In genomic region chr15:88323468-88323867, GRCh38 we compare ENCODE assay signal across 32 cellular contexts.
"Had no signal": no experiment of that assay in that cellular context is flagged by ENCODE, and none has a peak within 500 bp of the region (broad histone marks: within the 10 kb centered on the region; RNA-seq: fewer than 3 reads in every experiment).

No MANE protein-coding gene starts in this region.

- DNase-seq: cortex of kidney; effector memory CD8-positive, alpha-beta T cell; erythroblast; esophagus squamous epithelium; foreskin melanocyte; glutamatergic neuron; heart right ventricle; hypothalamus; immature natural killer cell; islet precursor cell; kidney glomerular epithelial cell; left colon; left ventricle myocardium superior; mucosa of descending colon; naive B cell; stimulated activated CD4-positive, alpha-beta T cell treated with anti-CD3 and anti-CD28 coated beads, Interleukin-12 subunit alpha, Interleukin-12 subunit beta, amount 100 ng/mL, for 4 hours; stimulated activated CD4-positive, alpha-beta T cell treated with anti-CD3 and anti-CD28 coated beads, Interleukin-1b, Interleukin-23, amount 100 ng/mL, for 48 hours; stimulated activated CD4-positive, alpha-beta T cell treated with anti-CD3 and anti-CD28 coated beads, Interleukin-4, amount 100 ng/mL, for 1 hour; stimulated activated CD8-positive, alpha-beta memory T cell treated with anti-CD3 and anti-CD28 coated beads, Interleukin-4, amount 100 ng/mL, for 48 hours; stimulated activated naive CD4-positive, alpha-beta T cell treated with Interleukin-2 at 50 U/mL for 16 hours; stomach; thyroid gland; trophoblast cell had no signal

- H3K4me3 ChIP-seq: esophagus squamous epithelium, heart right ventricle, lung, mucosa of descending colon, prostate gland, right atrium auricular region, smooth muscle cell, stomach, thyroid gland had no signal

- H3K9me3 Mint-ChIP-seq: immature natural killer cell; natural killer cell treated with Interleukin-12 subunit alpha and Interleukin-12 subunit beta and Interleukin-15 and Interleukin-18, amount 100 ng/mL, for 72 hours had no signal

- H3K27ac ChIP-seq: esophagus squamous epithelium, heart right ventricle, prostate gland, right atrium auricular region, stomach, thyroid gland had no signal

- H3K36me3 Mint-ChIP-seq: immature natural killer cell; memory B cell; mesothelial cell of epicardium; naive B cell; natural killer cell treated with Interleukin-12 subunit alpha and Interleukin-12 subunit beta and Interleukin-15 and Interleukin-18, amount 100 ng/mL, for 72 hours had no signal

- H3K4me3 Mint-ChIP-seq: effector memory CD8-positive, alpha-beta T cell; immature natural killer cell; memory B cell; mesothelial cell of epicardium; naive B cell; natural killer cell treated with Interleukin-12 subunit alpha and Interleukin-12 subunit beta and Interleukin-15 and Interleukin-18, amount 100 ng/mL, for 72 hours; neural crest cell had no signal

- H3K27ac Mint-ChIP-seq: effector memory CD8-positive, alpha-beta T cell; immature natural killer cell; memory B cell; mesothelial cell of epicardium; naive B cell; natural killer cell treated with Interleukin-12 subunit alpha and Interleukin-12 subunit beta and Interleukin-15 and Interleukin-18, amount 100 ng/mL, for 72 hours had no signal

- H3K27me3 ChIP-seq: right atrium auricular region, thyroid gland had no signal

- ATAC-seq: effector memory CD8-positive, alpha-beta T cell; heart right ventricle; left colon; left ventricle myocardium superior; mucosa of descending colon; natural killer cell treated with Interleukin-12 subunit alpha and Interleukin-12 subunit beta and Interleukin-15 and Interleukin-18, amount 100 ng/mL, for 72 hours; sciatic nerve had no signal

- H3K4me1 Mint-ChIP-seq: immature natural killer cell, memory B cell, mesothelial cell of epicardium, naive B cell, neural crest cell had no signal

- H3K4me1 ChIP-seq: esophagus squamous epithelium, heart right ventricle, prostate gland, right atrium auricular region, stomach, thyroid gland had no signal

- H3K36me3 ChIP-seq: esophagus squamous epithelium, heart right ventricle, prostate gland, right atrium auricular region, stomach, thyroid gland had no signal

- H3K9me3 ChIP-seq: esophagus squamous epithelium, mucosa of descending colon, prostate gland, right atrium auricular region, stomach, thyroid gland had no signal
